In the genomic region with DNA sequence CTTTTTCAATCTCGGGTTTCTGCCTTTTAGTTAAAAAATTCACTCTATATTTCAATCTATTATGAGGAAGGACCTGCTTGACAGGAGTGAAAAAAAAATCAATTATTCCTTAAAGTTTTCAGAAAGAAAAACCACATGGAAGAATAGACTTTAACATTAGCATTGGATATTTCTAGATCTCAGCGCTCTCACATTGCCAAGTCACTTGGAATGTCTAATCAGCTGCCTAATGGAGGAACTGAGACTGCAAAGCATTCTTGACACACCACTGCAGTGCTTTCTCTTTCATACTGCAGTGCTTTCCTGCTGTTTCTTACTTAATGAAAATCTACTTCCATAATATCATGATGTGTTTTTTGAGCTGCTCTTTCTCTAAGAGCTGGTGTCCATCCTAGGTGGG, we compare ENCODE assay signal across 8 cellular contexts. TPM values are rescaled to one million over a fixed set of nuclear protein-coding genes. Genes with fewer than 3 reads are reported as not detected.
DNase-seq lines count a peak whose midpoint lies in the region; ATAC-seq and TF ChIP-seq lines count a peak whose summit lies in the region.

No MANE protein-coding gene starts in this region.

- H3K27ac Mint-ChIP-seq in activated naive CD4-positive, alpha-beta T cell treated with anti-CD3 and anti-CD28 coated beads, Interleukin-2, amount 50 U/mL, for 24 hours: peak overlapping the region; percentile 93

- ATAC-seq in HG03103 (IDR thresholded peaks at IDR 0.05; ENCODE audit: low read depth, unreplicated experiment) (peak; percentile 43), lung (ENCODE audit: insufficient read depth, low FRiP score) (peak; percentile 56)

- WGBS in lung, 2 donors: 41% methylated on average over 2 of the region's 2 CpGs

- H3K4me3 ChIP-seq in adipocyte (ENCODE audit: low read length) (peak overlapping the region; percentile 61), lung (no peak overlapping the region)

- H3K4me1 Mint-ChIP-seq in activated naive CD4-positive, alpha-beta T cell treated with anti-CD3 and anti-CD28 coated beads, Interleukin-2, amount 50 U/mL, for 24 hours: peaks cover 80% of the 10 kb centered on the region

- no peaks in the 10 kb centered on the region for H3K27me3 Mint-ChIP-seq in activated naive CD4-positive, alpha-beta T cell treated with anti-CD3 and anti-CD28 coated beads, Interleukin-2, amount 50 U/mL, for 24 hours

- peak overlapping the region; percentile 66 for H3K4me3 Mint-ChIP-seq in activated naive CD4-positive, alpha-beta T cell treated with anti-CD3 and anti-CD28 coated beads, Interleukin-2, amount 50 U/mL, for 24 hours

- peak overlapping the region in 1 of 2 donors; percentile 77 for H3K27ac ChIP-seq in lung (ENCODE audit: low read depth in 1 of 2, low read length in 1 of 2)

- H3K9me3 Mint-ChIP-seq in activated naive CD4-positive, alpha-beta T cell treated with anti-CD3 and anti-CD28 coated beads, Interleukin-2, amount 50 U/mL, for 24 hours: peaks cover 5% of the 10 kb centered on the region

- DNase-seq in activated naive CD4-positive, alpha-beta T cell (lab: John Stamatoyannopoulos, UW): no peak
- DNase-seq in adipocyte (ENCODE audit: low read depth) (no peak), lung (ENCODE audit: low spot score) (no peak), foreskin melanocyte (no peak), NCI-H82 treated with DMSO at 0.1 percent for 48 hours (lab: John Stamatoyannopoulos, UW; ENCODE audit: unreplicated experiment) (no peak), SHP77 treated with DMSO at 0.1 percent for 48 hours (lab: John Stamatoyannopoulos, UW) (no peak)

- H3K4me1 ChIP-seq in adipocyte (ENCODE audit: control insufficient read depth, insufficient read depth, low read length): no peaks in the 10 kb centered on the region
- peaks cover 2 to 6% of the 10 kb centered on the region in 2 donors for H3K4me1 ChIP-seq in lung (ENCODE audit: control insufficient read depth in 2 of 2, insufficient read depth in 2 of 2, low read length in 2 of 2)

- H3K9ac ChIP-seq in adipocyte (ENCODE audit: low read length): peak overlapping the region; percentile 21

- no peak for TF ChIP-seq CTCF in lung (IDR thresholded peaks at IDR 0.05; ENCODE audit: control extremely low read depth, extremely low read depth)

- H3K27me3 ChIP-seq in adipocyte (replicated peaks; ENCODE audit: control insufficient read depth, insufficient read depth, low read length) (no peaks in the 10 kb centered on the region), lung (ENCODE audit: control insufficient read depth, insufficient read depth) (no peaks in the 10 kb centered on the region)

- H3K36me3 ChIP-seq in adipocyte (ENCODE audit: control insufficient read depth, insufficient read depth, low read length, severe bottlenecking) (no peaks in the 10 kb centered on the region), lung (ENCODE audit: control insufficient read depth in 2 of 2, insufficient read depth in 2 of 2, low read length in 2 of 2) (no peaks in the 10 kb centered on the region)

- peaks cover 5% of the 10 kb centered on the region for H3K36me3 Mint-ChIP-seq in activated naive CD4-positive, alpha-beta T cell treated with anti-CD3 and anti-CD28 coated beads, Interleukin-2, amount 50 U/mL, for 24 hours

- H3K9me3 ChIP-seq in adipocyte (ENCODE audit: control insufficient read depth, low read length) (no peaks in the 10 kb centered on the region), lung (ENCODE audit: control insufficient read depth in 2 of 2, insufficient read depth in 1 of 2, low read length in 1 of 2) (no peaks in the 10 kb centered on the region)

RNA-seq across cellular contexts. Expression of a gene that starts 20.4 kb away (rescaled TPM):
- total RNA-seq in lung: 10 to 100 TPM; 34.3 to 40.8 TPM
- polyA plus RNA-seq in lung: 10 to 100 TPM; 19.9 to 34.0 TPM

RNA-seq across cellular contexts. Expression of a gene that starts 57.0 kb away (rescaled TPM):
- total RNA-seq in lung: 1 to 10 TPM; 8.3 to 9.3 TPM
- 1 to 10 TPM; 2.5 to 3.4 TPM for polyA plus RNA-seq in lung
